1 cellular context compared by ENCODE assay signal in genomic region chr10:31467791-31468535, GRCh38.
TF ChIP-seq lines count a peak whose summit lies in the region.

No MANE protein-coding gene starts in this region.

TF ChIP-seq in HCT116, 20 proteins besides CTCF, POLR2A, EP300 and RAD21 (continued from another document):
- no peak for TF ChIP-seq SP1 (IDR thresholded peaks at IDR 0.05; ENCODE audit: low read depth)
- TF ChIP-seq FOSL1 (IDR thresholded peaks at IDR 0.05; ENCODE audit: low read depth), result no peak
- TF ChIP-seq TCF7L2 (IDR thresholded peaks at IDR 0.05; ENCODE audit: borderline replicate concordance, extremely low read depth, insufficient read depth, insufficient read length), result no peak
- TF ChIP-seq SIN3A (IDR thresholded peaks at IDR 0.05; ENCODE audit: low read depth), result no peak
